Comparison of ENCODE assay signal across 17 cellular contexts in the genomic region with DNA sequence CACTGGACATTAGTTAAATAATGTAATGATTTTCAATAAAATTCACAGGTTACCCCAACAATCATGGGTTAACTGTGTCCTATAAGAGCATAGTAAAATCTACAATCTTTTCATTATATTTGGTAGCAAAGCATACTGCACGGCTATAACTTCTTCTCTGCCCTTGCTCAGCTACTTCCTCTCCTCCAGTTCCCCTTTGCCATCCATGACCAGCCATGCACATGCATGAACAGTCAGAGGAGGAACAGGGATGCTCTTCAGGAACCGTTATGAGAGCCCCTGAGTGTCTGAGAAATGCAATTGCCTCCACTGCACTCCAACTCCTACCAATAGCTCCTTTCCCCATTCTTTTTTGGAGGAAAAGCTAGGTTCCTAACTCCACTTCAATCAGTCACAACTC.
A peak's percentile ranks its signal among the peaks of the same experiment; 100 is the strongest.
DNase-seq lines count a peak whose midpoint lies in the region; ATAC-seq, FAIRE-seq and TF ChIP-seq lines count a peak whose summit lies in the region.
"Had no signal": no experiment of that assay in that cellular context is flagged by ENCODE, and none has a peak within 500 bp of the region (broad histone marks: within the 10 kb centered on the region; RNA-seq: fewer than 3 reads in every experiment).

No MANE protein-coding gene starts in this region.

- no peaks in the 10 kb centered on the region for H3K9me3 ChIP-seq in BE2C
- H3K9me3 ChIP-seq: Caco-2, HAP-1 had no signal

- no peaks in the 10 kb centered on the region for H3K36me3 ChIP-seq in BE2C
- H3K36me3 ChIP-seq: HAP-1 had no signal

- H3K4me1 ChIP-seq in BE2C: no peaks in the 10 kb centered on the region
- H3K4me1 ChIP-seq: Caco-2, HAP-1 had no signal

- TF ChIP-seq CTCF in D721Med (IDR thresholded peaks at IDR 0.05; ENCODE audit: insufficient read depth, missing control alignments): no peak
- no peak for TF ChIP-seq CTCF in BE2C (IDR thresholded peaks at IDR 0.05; ENCODE audit: low read depth, low read length)

- peak; percentile 25 for DNase-seq in NOMO-1 treated with DMSO at 0.1 percent for 48 hours (lab: John Stamatoyannopoulos, UW; ENCODE audit: unreplicated experiment)
- DNase-seq in NOMO-1 treated with dmso at 0.1 percent for 144 hours (lab: John Stamatoyannopoulos, UW; ENCODE audit: unreplicated experiment): no peak
- DNase-seq in Kasumi-1 (lab: John Stamatoyannopoulos, UW): peak; percentile 65 to 73
- DNase-seq in OCI-M1 (lab: John Stamatoyannopoulos, UW): peak; percentile 14
- peak; percentile 10 for DNase-seq in germinal center (ENCODE audit: low spot score)
- DNase-seq in D721Med (ENCODE audit: insufficient read length, low spot score): no peak
- no peak for DNase-seq in BE2C
- DNase-seq: 8988T; Caco-2; CD8-positive, alpha-beta memory T cell; DMS53; GF-D8 had no signal

- H3K4me3 ChIP-seq in BE2C (ENCODE audit: low read depth, low read length): no peak overlapping the region
- H3K4me3 ChIP-seq: HAP-1 had no signal

- no peak for FAIRE-seq in D721Med (lab: Jason Lieb, UNC)
- FAIRE-seq: GM19239, H1, HTR-8/SVneo had no signal

- H3K27me3 ChIP-seq in BE2C: no peaks in the 10 kb centered on the region

- no peak for ATAC-seq in GM21367 (IDR thresholded peaks at IDR 0.05; ENCODE audit: unreplicated experiment)

Comparison
In these comparisons a context has a peak if more than half of its experiments do, and no peak if none do; other contexts are left out.
1. DNase-seq: peak in NOMO-1 treated with DMSO at 0.1 percent for 48 hours (single experiment), Kasumi-1 (2 of 2), OCI-M1 (single experiment) and germinal center (single experiment); none in NOMO-1 treated with dmso at 0.1 percent for 144 hours (single experiment), D721Med (single experiment) and BE2C (single experiment).